ENCODE assay signal across 13 cellular contexts in genomic region chr7:139940866-139941265, GRCh38.
"Had no signal": no experiment of that assay in that cellular context is flagged by ENCODE, and none has a peak within 500 bp of the region (broad histone marks: within the 10 kb centered on the region; RNA-seq: fewer than 3 reads in every experiment).

No MANE protein-coding gene starts in this region.

- H3K27me3 ChIP-seq: adrenal gland, colonic mucosa, left lung, thyroid gland had no signal

- H3K27ac Mint-ChIP-seq: memory B cell, nephron progenitor cell had no signal

- H3K4me3 Mint-ChIP-seq: memory B cell, nephron progenitor cell had no signal

- H3K36me3 ChIP-seq: adrenal gland, colonic mucosa, esophagus squamous epithelium, sigmoid colon, thyroid gland had no signal

- ATAC-seq: left lung had no signal

- FAIRE-seq: urothelium cell line had no signal

- H3K27ac ChIP-seq: adrenal gland, colonic mucosa, esophagus squamous epithelium, left lung, sigmoid colon, thyroid gland had no signal

- DNase-seq: activated effector memory CD4-positive, alpha-beta T cell treated with anti-CD3 and anti-CD28 coated beads, Interleukin-2, amount 50 U/mL, for 16 hours; adrenal gland; caudate nucleus; colonic mucosa; esophagus squamous epithelium; foreskin melanocyte; islet precursor cell; left lung; nephron progenitor cell; sigmoid colon; thyroid gland had no signal

- H3K4me1 ChIP-seq: adrenal gland, colonic mucosa, sigmoid colon had no signal

- H3K9me3 ChIP-seq: adrenal gland, colonic mucosa, esophagus squamous epithelium, left lung, thyroid gland had no signal

- H3K4me3 ChIP-seq: adrenal gland, colonic mucosa, esophagus squamous epithelium, left lung, sigmoid colon, thyroid gland had no signal
